8 cellular contexts compared by ENCODE assay signal in genomic region chr19:8343483-8343844, GRCh38. TPM values are rescaled to one million over a fixed set of nuclear protein-coding genes. Genes with fewer than 3 reads are reported as not detected.
DNase-seq lines count a peak whose midpoint lies in the region; ATAC-seq and TF ChIP-seq lines count a peak whose summit lies in the region.

No MANE protein-coding gene starts in this region.

- H3K4me3 ChIP-seq in PC-9 (no peak overlapping the region), sigmoid colon (peak overlapping the region in 3 of 4 donors; percentile 39 to 49 (median 47)), BE2C (ENCODE audit: low read depth, low read length) (no peak overlapping the region)

- peak overlapping the region; percentile 84 for H3K4me3 Mint-ChIP-seq in endothelial cell (ENCODE audit: unreplicated experiment)

- H3K27me3 ChIP-seq in PC-9 (ENCODE audit: insufficient read depth, low read depth) (no peaks in the 10 kb centered on the region), sigmoid colon (peaks cover 13 to 42% (median 40%) of the 10 kb centered on the region in 3 donors), BE2C (peaks cover 56% of the 10 kb centered on the region)

- peaks cover 29% of the 10 kb centered on the region for H3K4me1 Mint-ChIP-seq in endothelial cell (ENCODE audit: unreplicated experiment)

- H3K27me3 Mint-ChIP-seq in endothelial cell (ENCODE audit: unreplicated experiment) = peaks cover 17% of the 10 kb centered on the region

- TF ChIP-seq CTCF in PC-9 (conservative IDR thresholded peaks at IDR 0.05) (no peak), endothelial cell (IDR thresholded peaks at IDR 0.05; ENCODE audit: unreplicated experiment) (peak; percentile 4), sigmoid colon (IDR thresholded peaks at IDR 0.05) (no peak), BE2C (IDR thresholded peaks at IDR 0.05; ENCODE audit: low read depth, low read length) (no peak)

- no peak for TF ChIP-seq POLR2A in sigmoid colon (IDR thresholded peaks at IDR 0.05)

- H3K36me3 ChIP-seq in ES-I3 (ENCODE audit: insufficient read depth, low read length) = no peaks in the 10 kb centered on the region
- no peaks in the 10 kb centered on the region for H3K36me3 ChIP-seq in PC-9 (ENCODE audit: low read depth)
- no peaks in the 10 kb centered on the region for H3K36me3 ChIP-seq in sigmoid colon
- no peaks in the 10 kb centered on the region for H3K36me3 ChIP-seq in BE2C

- no peaks in the 10 kb centered on the region for H3K9me3 Mint-ChIP-seq in endothelial cell (ENCODE audit: unreplicated experiment)

- no peak for ATAC-seq in HG02798 (IDR thresholded peaks at IDR 0.05; ENCODE audit: poor library complexity, unreplicated experiment)

- CTCF ChIA-PET in PC-9 (lab: Charles Lee) = interaction anchor here (0.6 kb wide), 2 partner anchors 254 to 1483 kb away, joined by 3 to 5 read pairs; no protein-coding TSS in a partner anchor

- peak overlapping the region; percentile 81 for H3K27ac Mint-ChIP-seq in endothelial cell (ENCODE audit: unreplicated experiment)

- no peak for TF ChIP-seq EP300 in sigmoid colon (IDR thresholded peaks at IDR 0.05)

- H3F3A ChIP-seq in PC-9 (ENCODE audit: insufficient read depth, low read depth) = peaks cover 14% of the 10 kb centered on the region

- 32 to 45% methylated on average over 11 of the region's 11 CpGs for WGBS in sigmoid colon, 2 donors

- no peaks in the 10 kb centered on the region for H4K20me1 ChIP-seq in PC-9 (ENCODE audit: insufficient read depth)

- no peaks in the 10 kb centered on the region for H3K9me3 ChIP-seq in ES-I3 (ENCODE audit: control insufficient read depth, insufficient read depth, low read length)
- H3K9me3 ChIP-seq in PC-9 (ENCODE audit: insufficient read depth, low read depth) = no peaks in the 10 kb centered on the region
- no peaks in the 10 kb centered on the region for H3K9me3 ChIP-seq in sigmoid colon
- no peaks in the 10 kb centered on the region for H3K9me3 ChIP-seq in BE2C

- peak overlapping the region; percentile 73 for H3K4me2 ChIP-seq in PC-9

- H3K27ac ChIP-seq in PC-9 (no peak overlapping the region), sigmoid colon (peak overlapping the region in 1 of 4 donors; percentile 81)

- peaks cover 4% of the 10 kb centered on the region for H3K36me3 Mint-ChIP-seq in endothelial cell (ENCODE audit: low read depth, unreplicated experiment)

- peaks cover 3% of the 10 kb centered on the region; the same call in 1 of the 2 replicates for H3K4me1 ChIP-seq in ES-I3 (ENCODE audit: insufficient read depth, low read length)
- H3K4me1 ChIP-seq in PC-9 (replicated peaks; ENCODE audit: insufficient read depth) = peaks cover 8% of the 10 kb centered on the region; the same call in 1 of the 2 replicates
- peaks cover 0 to 13% (median 8%) of the 10 kb centered on the region in 4 donors for H3K4me1 ChIP-seq in sigmoid colon
- no peaks in the 10 kb centered on the region; the same call in 1 of the 2 replicates for H3K4me1 ChIP-seq in BE2C

- no peaks in the 10 kb centered on the region for H3K9me2 ChIP-seq in PC-9 (ENCODE audit: insufficient read depth)

- POLR2A ChIA-PET in PC-9 (lab: Charles Lee; ENCODE audit: unreplicated experiment) = interaction anchor here (0.6 kb wide), 1 partner anchor 414 kb away, joined by 3 read pairs; no protein-coding TSS in a partner anchor

- DNase-seq in PC-9 = no peak
- no peak for DNase-seq in endothelial cell (ENCODE audit: low spot score)
- DNase-seq in sigmoid colon = no peak
- DNase-seq in SHP77 treated with DMSO at 0.1 percent for 48 hours (lab: John Stamatoyannopoulos, UW) = no peak
- DNase-seq in BE2C = no peak
- no peak for DNase-seq in EL

- H2AFZ ChIP-seq in PC-9 = no peak overlapping the region

- intact Hi-C loops in PC-9 (cut with micrococcal nuclease; ENCODE audit: unreplicated experiment) = no loop called here
- intact Hi-C loops in sigmoid colon (cut with DNase I) = no loop called here

- H3K9ac ChIP-seq in ES-I3 (ENCODE audit: low read depth, low read length) = peak overlapping the region; percentile 65; the same call in 1 of the 2 replicates

- no peaks in the 10 kb centered on the region for H3K79me2 ChIP-seq in PC-9 (ENCODE audit: low read depth)

- no TSS peak for BruUV-seq in PC-9 (replicated peaks; lab: Mats Ljungman, UMichigan)

RNA-seq across cellular contexts. Expression of gene KANK3, which starts 0.4 kb away (rescaled TPM):
- 0.37 and 1.6 TPM in 2 replicates for total RNA-seq in PC-9 (2021)
- total RNA-seq in endothelial cell (ENCODE audit: unreplicated experiment) = 109 TPM
- 1 to 10 TPM; 6.5 to 8.9 (median 8.4) TPM for total RNA-seq in sigmoid colon
- 1 to 10 TPM in 2 of 3 donors, under 1 TPM in 1; 0.92 to 4.9 (median 3.6) TPM for polyA plus RNA-seq in sigmoid colon
- not detected for polyA plus RNA-seq in BE2C (2012; ENCODE audit: insufficient read depth, insufficient read length, low read depth)

RNA-seq across cellular contexts. Expression of gene ANGPTL4, which starts 20.5 kb away (rescaled TPM):
- total RNA-seq in PC-9 (2021) (0.30 TPM in 1 of 2 replicates, not detected in the other), endothelial cell (ENCODE audit: unreplicated experiment) (14.3 TPM), sigmoid colon (10 to 100 TPM in 3 of 4 donors, 1 to 10 TPM in 1; 7.1 to 31.6 (median 24.0) TPM)
- 10 to 100 TPM in 1 of 3 donors, 1 to 10 TPM in 2; 2.3 to 10.3 (median 2.4) TPM for polyA plus RNA-seq in sigmoid colon
- polyA plus RNA-seq in BE2C (2012; ENCODE audit: insufficient read depth, insufficient read length, low read depth) = 14.4 TPM

RNA-seq across cellular contexts. Expression of gene RPS28, which starts 22.2 kb away (rescaled TPM):
- 1,283 and 1,512 TPM in 2 replicates for total RNA-seq in PC-9 (2021)
- total RNA-seq in endothelial cell (ENCODE audit: unreplicated experiment) = 1,732 TPM
- total RNA-seq in sigmoid colon = 100 to 1,000 TPM; 244 to 601 (median 414) TPM
- polyA plus RNA-seq in sigmoid colon = 100 to 1,000 TPM; 574 to 938 (median 657) TPM
- 1,781 TPM for polyA plus RNA-seq in BE2C (2012; ENCODE audit: insufficient read depth, insufficient read length, low read depth)

RNA-seq across cellular contexts. Expression of gene NDUFA7, which starts 22.3 kb away (rescaled TPM):
- 49.8 and 61.7 TPM in 2 replicates for total RNA-seq in PC-9 (2021)
- total RNA-seq in endothelial cell (ENCODE audit: unreplicated experiment) = 39.9 TPM
- total RNA-seq in sigmoid colon = 10 to 100 TPM; 21.0 to 35.5 (median 27.5) TPM
- polyA plus RNA-seq in sigmoid colon = 100 to 1,000 TPM; 115 to 146 (median 130) TPM
- polyA plus RNA-seq in BE2C (2012; ENCODE audit: insufficient read depth, insufficient read length, low read depth) = 211 TPM

RNA-seq across cellular contexts. Expression of gene CD320, which starts 35.3 kb away (rescaled TPM):
- total RNA-seq in PC-9 (2021) (42.9 and 52.8 TPM in 2 replicates), endothelial cell (ENCODE audit: unreplicated experiment) (111 TPM), sigmoid colon (10 to 100 TPM; 22.5 to 39.6 (median 28.7) TPM)
- 10 to 100 TPM; 10.2 to 72.6 (median 12.0) TPM for polyA plus RNA-seq in sigmoid colon
- 287 TPM for polyA plus RNA-seq in BE2C (2012; ENCODE audit: insufficient read depth, insufficient read length, low read depth)

Comparison
In these comparisons a context has a peak if more than half of its experiments do, and no peak if none do; other contexts are left out.
1. H3K4me3 ChIP-seq: peak in sigmoid colon (3 of 4); none in PC-9 (single experiment) and BE2C (single experiment).
2. RNA of gene KANK3, which starts 0.4 kb away (total RNA-seq): 109 TPM in endothelial cell (single experiment); 6.5 to 8.9 TPM in sigmoid colon and 0.37 to 1.6 TPM in PC-9; every median in the first group is over 10 times any median in the second.